10 cellular contexts compared by ENCODE assay signal in genomic region chr1:85527145-85527544, GRCh38. TPM values are rescaled to one million over a fixed set of nuclear protein-coding genes. Genes with fewer than 3 reads are reported as not detected.
DNase-seq lines count a peak whose midpoint lies in the region; TF ChIP-seq lines count a peak whose summit lies in the region.
"Not testable (repeated sequence)": the region's sequence is repeated elsewhere in the genome, so short reads cannot be mapped to it uniquely, and the experiment has no call there.
"Had no signal": no experiment of that assay in that cellular context is flagged by ENCODE, and none has a peak within 500 bp of the region (broad histone marks: within the 10 kb centered on the region; RNA-seq: fewer than 3 reads in every experiment).

No MANE protein-coding gene starts in this region.

- peak overlapping the region; percentile 58 for H3K4me2 ChIP-seq in osteoblast (ENCODE audit: insufficient read depth, low read length)

- DNase-seq in C1 segment of cervical spinal cord (lab: John Stamatoyannopoulos, UW) (peak in 9 of 14 donors; percentile 1 to 45 (median 10)), HK-2 (ENCODE audit: unreplicated experiment) (peak; percentile 87), RPMI8226 (peak; percentile 7), MCF 10A (ENCODE audit: unreplicated experiment) (peak; percentile 75), fibroblast of villous mesenchyme (ENCODE audit: low read depth) (peak; percentile 89), kidney epithelial cell (ENCODE audit: low read depth) (peak; percentile 94), thyroid gland (peak; percentile 95 to 98)
- DNase-seq in osteoblast (ENCODE audit: insufficient read length, low spot score, missing footprints) = not testable (repeated sequence)

- not testable (repeated sequence) for H3K36me3 Mint-ChIP-seq in MCF 10A (ENCODE audit: insufficient read depth, unreplicated experiment)

- not testable (repeated sequence) for H4K20me1 ChIP-seq in osteoblast (ENCODE audit: insufficient read depth, low read length)

- not testable (repeated sequence) for H2AFZ ChIP-seq in osteoblast (ENCODE audit: low read length)

- intact Hi-C loops in MCF 10A (cut with micrococcal nuclease); thyroid gland (cut with DNase I): not testable (repeated sequence)

- H3K79me2 ChIP-seq in osteoblast (ENCODE audit: insufficient read depth, low read length) = peaks cover 20% of the 10 kb centered on the region

- not testable (repeated sequence) for BruUV-seq in MCF 10A (replicated peaks; lab: Mats Ljungman, UMichigan)

- not testable (repeated sequence) for H3K4me3 Mint-ChIP-seq in MCF 10A (ENCODE audit: unreplicated experiment)

- H3K27me3 Mint-ChIP-seq in MCF 10A (ENCODE audit: insufficient read depth, unreplicated experiment) = not testable (repeated sequence)

- not testable (repeated sequence) for H3K9me3 ChIP-seq in osteoblast (ENCODE audit: low read depth, low read length); thyroid gland

- H3K9me3 Mint-ChIP-seq in MCF 10A (ENCODE audit: unreplicated experiment) = not testable (repeated sequence)

- peaks cover 19% of the 10 kb centered on the region for H3K4me1 Mint-ChIP-seq in MCF 10A (ENCODE audit: insufficient read depth, unreplicated experiment)

- 6 to 10% methylated on average over 4 of the region's 4 CpGs for WGBS in thyroid gland, 2 donors

- not testable (repeated sequence) for H3K27me3 ChIP-seq in kidney epithelial cell (ENCODE audit: control insufficient read depth, insufficient read depth, low read length); osteoblast (ENCODE audit: insufficient read depth, low read length); thyroid gland

- not testable (repeated sequence) for H3K27ac Mint-ChIP-seq in MCF 10A (ENCODE audit: low read depth, unreplicated experiment)

- not testable (repeated sequence) for TF ChIP-seq POLR2A in thyroid gland (IDR thresholded peaks at IDR 0.05)

- not testable (repeated sequence) for H3K36me3 ChIP-seq in kidney epithelial cell (ENCODE audit: control insufficient read depth, insufficient read depth, low read length); thyroid gland
- peaks cover 11% of the 10 kb centered on the region for H3K36me3 ChIP-seq in osteoblast (ENCODE audit: insufficient read depth, low read length)

- H3K4me1 ChIP-seq in osteoblast (ENCODE audit: insufficient read depth, low read length) (peaks cover 41% of the 10 kb centered on the region), thyroid gland (peaks cover 3 to 11% of the 10 kb centered on the region in 2 donors)

- TF ChIP-seq CTCF in MCF 10A (IDR thresholded peaks at IDR 0.05; ENCODE audit: unreplicated experiment); fibroblast of villous mesenchyme (IDR thresholded peaks at IDR 0.05; ENCODE audit: insufficient read depth, low read depth, low read length); kidney epithelial cell (IDR thresholded peaks at IDR 0.05; ENCODE audit: insufficient read depth, low read length, poor library complexity, severe bottlenecking); osteoblast (IDR thresholded peaks at IDR 0.05; ENCODE audit: extremely low read depth, low read depth, low read length); thyroid gland (IDR thresholded peaks at IDR 0.05): not testable (repeated sequence)

- CTCF ChIA-PET in MCF 10A (lab: Yijun Ruan, JAX) = not testable (repeated sequence)

- not testable (repeated sequence) for H3K4me3 ChIP-seq in fibroblast of villous mesenchyme (ENCODE audit: low read depth, low read length); kidney epithelial cell (ENCODE audit: low read depth, low read length); osteoblast (ENCODE audit: insufficient read depth, low read length); thyroid gland (replicated peaks in 1 of 3)

- POLR2A ChIA-PET in MCF 10A (lab: Yijun Ruan, JAX) = not testable (repeated sequence)

- H3K27ac ChIP-seq in osteoblast (ENCODE audit: low read depth, low read length) (peak overlapping the region; percentile 86), thyroid gland (peak overlapping the region; percentile 34 to 61 (median 58))

RNA-seq across cellular contexts. Expression of gene CCN1, which starts 53.4 kb away (rescaled TPM):
- total RNA-seq in MCF 10A (2022) = 37.3 and 90.2 TPM in 2 replicates
- 149 and 163 TPM in 2 replicates for total RNA-seq in fibroblast of villous mesenchyme
- 167 TPM in 2 replicates for total RNA-seq in kidney epithelial cell
- total RNA-seq in osteoblast = 58.9 and 81.8 TPM in 2 replicates
- total RNA-seq in thyroid gland = 10 to 100 TPM; 20.6 to 63.4 (median 47.6) TPM
- total RNA-seq: activated CD4-positive, alpha-beta memory T cell treated with anti-CD3 and anti-CD28 coated beads, Interleukin-2, amount 10 ng/mL, durations not matched to agents 7 days and 5 days; CD4-positive, CD25-positive, alpha-beta regulatory T cell had no signal
